ENCODE assay signal across 8 cellular contexts in the genomic region with DNA sequence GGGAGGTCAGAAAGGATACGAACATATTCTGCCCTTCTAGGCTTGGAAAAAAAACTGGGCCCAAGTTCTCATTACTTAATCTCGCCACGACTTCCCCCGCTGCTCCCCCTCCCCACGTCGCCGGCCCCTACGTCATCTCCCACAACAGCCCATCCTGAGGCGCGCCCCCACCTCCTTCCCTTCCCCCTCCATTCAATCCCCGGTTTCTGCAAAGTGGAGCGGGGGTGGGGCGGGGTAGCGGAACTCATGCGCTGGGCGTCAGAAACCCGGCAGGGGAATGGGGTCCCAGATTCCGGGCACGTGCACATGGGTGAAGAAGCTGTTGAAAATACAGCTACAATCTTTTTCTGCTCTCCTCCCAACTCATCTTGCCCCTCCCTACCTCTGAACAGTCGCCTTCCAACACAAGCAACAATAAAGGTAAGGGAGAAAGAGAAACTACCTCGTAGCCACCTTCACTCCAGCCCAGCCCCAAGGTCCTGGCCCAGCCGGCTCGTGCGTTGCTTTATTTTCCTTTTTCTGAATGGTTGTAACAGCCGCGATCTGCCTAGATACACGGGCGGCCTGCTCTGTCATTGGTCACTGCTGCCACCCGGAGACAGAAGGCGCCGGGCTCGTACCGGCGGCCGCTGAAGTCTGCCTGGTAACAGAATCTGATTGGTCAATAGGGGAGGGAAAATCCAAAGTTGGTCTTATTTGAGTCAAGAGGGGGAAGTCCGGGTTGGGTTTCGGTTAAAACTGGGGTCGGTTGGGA.
DNase-seq lines count a peak whose midpoint lies in the region; ATAC-seq and TF ChIP-seq lines count a peak whose summit lies in the region.

Gene RFX5 (minus strand): TSS at position 484 of the 754 bp plus-strand sequence. CDS start 932 bp downstream, outside the sequence.

- H3K79me2 ChIP-seq in MM.1S (ENCODE audit: low read length) = peaks cover 17% of the 10 kb centered on the region

- H3F3A ChIP-seq in MM.1S (ENCODE audit: insufficient read depth, low read length) = peaks cover 13% of the 10 kb centered on the region

- H3K27me3 ChIP-seq in HAP-1 (ENCODE audit: low read depth) = no peaks in the 10 kb centered on the region
- no peaks in the 10 kb centered on the region for H3K27me3 ChIP-seq in MM.1S (replicated peaks; ENCODE audit: insufficient read depth, low read length)

- peak within 1 kb of the TSS; percentile 83 for H3K4me2 ChIP-seq in MM.1S (ENCODE audit: low read depth, low read length)

- H3K27ac Mint-ChIP-seq in nephron progenitor cell = peak within 1 kb of the TSS; percentile 100
- peak within 1 kb of the TSS; percentile 98 to 99 for H3K27ac Mint-ChIP-seq in stimulated activated naive CD8-positive, alpha-beta T cell treated with anti-CD3 and anti-CD28 coated beads, Interleukin-15, amount 100 ng/mL, for 72 hours

- in situ Hi-C loops in HAP-1 (cut with MboI; ENCODE audit: low sequenced_read_pairs) = no loop called here

- H3K27me3 Mint-ChIP-seq in nephron progenitor cell (ENCODE audit: low read depth, poor library complexity) = peaks cover 5% of the 10 kb centered on the region
- H3K27me3 Mint-ChIP-seq in stimulated activated naive CD8-positive, alpha-beta T cell treated with anti-CD3 and anti-CD28 coated beads, Interleukin-15, amount 100 ng/mL, for 72 hours = no peaks in the 10 kb centered on the region

- H3K9ac ChIP-seq in ES-I3 (ENCODE audit: low read depth, low read length) = peak within 1 kb of the TSS; percentile 96
- H3K9ac ChIP-seq in MM.1S (ENCODE audit: low read length) = peak within 1 kb of the TSS; percentile 81

- TF ChIP-seq CTCF in MM.1S (IDR thresholded peaks at IDR 0.05; ENCODE audit: low read length) = no peak
- TF ChIP-seq CTCF in nephron progenitor cell (IDR thresholded peaks at IDR 0.05) = no peak

- peak within 1 kb of the TSS; percentile 43 for H3K4me3 ChIP-seq in HAP-1
- H3K4me3 ChIP-seq in MM.1S (ENCODE audit: low read length) = peak within 1 kb of the TSS; percentile 84

- H3K9me2 ChIP-seq in MM.1S (replicated peaks; ENCODE audit: insufficient read depth, low read length) = no peaks in the 10 kb centered on the region

- peak; percentile 96 for DNase-seq in HAP-1 (ENCODE audit: low spot score in 2 of 2)
- DNase-seq in MM.1S = peak; percentile 100
- peak; percentile 99 for DNase-seq in SIG-M5 (lab: John Stamatoyannopoulos, UW)
- peak; percentile 72 for DNase-seq in activated gamma-delta T cell (lab: John Stamatoyannopoulos, UW)
- DNase-seq in fibroblast of the conjunctiva (ENCODE audit: low read depth) = peak; percentile 96
- DNase-seq in nephron progenitor cell = peak; percentile 87
- peak; percentile 94 to 98 for DNase-seq in stimulated activated naive CD8-positive, alpha-beta T cell treated with anti-CD3 and anti-CD28 coated beads, Interleukin-15, amount 100 ng/mL, for 72 hours

- peaks cover 10% of the 10 kb centered on the region; the same call in 1 of the 2 replicates for H3K36me3 ChIP-seq in ES-I3 (ENCODE audit: insufficient read depth, low read length)
- H3K36me3 ChIP-seq in HAP-1 (replicated peaks) = peaks cover 25% of the 10 kb centered on the region
- H3K36me3 ChIP-seq in MM.1S (replicated peaks; ENCODE audit: insufficient read depth, low read length) = peaks cover 3% of the 10 kb centered on the region

- H3K27ac ChIP-seq in MM.1S (ENCODE audit: low read length) = peak within 1 kb of the TSS; percentile 78

- peak within 1 kb of the TSS; percentile 93 for H3K4me3 Mint-ChIP-seq in nephron progenitor cell
- peak within 1 kb of the TSS; percentile 94 to 100 for H3K4me3 Mint-ChIP-seq in stimulated activated naive CD8-positive, alpha-beta T cell treated with anti-CD3 and anti-CD28 coated beads, Interleukin-15, amount 100 ng/mL, for 72 hours

- ATAC-seq in stimulated activated naive CD8-positive, alpha-beta T cell treated with anti-CD3 and anti-CD28 coated beads, Interleukin-15, amount 100 ng/mL, for 72 hours = peak; percentile 98

- H3K9me3 Mint-ChIP-seq in nephron progenitor cell = peaks cover 17% of the 10 kb centered on the region
- H3K9me3 Mint-ChIP-seq in stimulated activated naive CD8-positive, alpha-beta T cell treated with anti-CD3 and anti-CD28 coated beads, Interleukin-15, amount 100 ng/mL, for 72 hours = peaks cover 0 to 3% of the 10 kb centered on the region in 2 donors

- H4K20me1 ChIP-seq in MM.1S (ENCODE audit: insufficient read depth, low read length) = no peaks in the 10 kb centered on the region

- H3K9me3 ChIP-seq in ES-I3 (ENCODE audit: control insufficient read depth, insufficient read depth, low read length) = no peaks in the 10 kb centered on the region; the same call in 1 of the 2 replicates
- peaks cover 8% of the 10 kb centered on the region for H3K9me3 ChIP-seq in HAP-1
- H3K9me3 ChIP-seq in MM.1S (replicated peaks; ENCODE audit: insufficient read depth, low read length) = no peaks in the 10 kb centered on the region

- peaks cover 59% of the 10 kb centered on the region for H3K4me1 Mint-ChIP-seq in nephron progenitor cell
- H3K4me1 Mint-ChIP-seq in stimulated activated naive CD8-positive, alpha-beta T cell treated with anti-CD3 and anti-CD28 coated beads, Interleukin-15, amount 100 ng/mL, for 72 hours = peaks cover 63% of the 10 kb centered on the region

- 0 out of 2 replicates have a peak, but pooled peaks cover 5% of the 10 kb centered on the region for H3K4me1 ChIP-seq in ES-I3 (ENCODE audit: insufficient read depth, low read length)
- H3K4me1 ChIP-seq in HAP-1 = peaks cover 15% of the 10 kb centered on the region
- peaks cover 16% of the 10 kb centered on the region for H3K4me1 ChIP-seq in MM.1S (ENCODE audit: low read length)

- H3K36me3 Mint-ChIP-seq in nephron progenitor cell (ENCODE audit: low read depth) = peaks cover 45% of the 10 kb centered on the region

- H2AFZ ChIP-seq in MM.1S (ENCODE audit: low read length) = peak within 1 kb of the TSS; percentile 89

Comparison
In these comparisons a context has a peak if more than half of its experiments do, and no peak if none do; other contexts are left out.
1. Peak in every context shown above with its lines: DNase-seq, ATAC-seq, H3K4me3 ChIP-seq and H3K27ac ChIP-seq.